Comparison of ENCODE assay signal across 29 cellular contexts in genomic region chr1:74437035-74437434, GRCh38.
"Had no signal": no experiment of that assay in that cellular context is flagged by ENCODE, and none has a peak within 500 bp of the region (broad histone marks: within the 10 kb centered on the region; RNA-seq: fewer than 3 reads in every experiment).

No MANE protein-coding gene starts in this region.

- H3K36me3 Mint-ChIP-seq: naive thymus-derived CD8-positive, alpha-beta T cell; natural killer cell treated with Interleukin-12 subunit alpha and Interleukin-12 subunit beta and Interleukin-15 and Interleukin-18, amount 100 ng/mL, for 72 hours; stimulated activated effector memory CD8-positive, alpha-beta T cell treated with anti-CD3 and anti-CD28 coated beads, Interleukin-12 subunit alpha, Interleukin-12 subunit beta, amount 100 ng/mL, for 72 hours; stimulated activated naive B cell treated with anti-CD40 and anti-IgM and Interleukin-4, amounts not matched to agents 10 μg/mL and 1 μg/mL and 100 μg/mL, for 72 hours had no signal

- ATAC-seq: naive thymus-derived CD8-positive, alpha-beta T cell; natural killer cell treated with Interleukin-12 subunit alpha and Interleukin-12 subunit beta and Interleukin-15 and Interleukin-18, amount 100 ng/mL, for 72 hours; pancreas; psoas muscle; right cardiac atrium; right lobe of liver; stimulated activated effector memory CD8-positive, alpha-beta T cell treated with anti-CD3 and anti-CD28 coated beads, Interleukin-12 subunit alpha, Interleukin-12 subunit beta, amount 100 ng/mL, for 72 hours; stimulated activated naive B cell treated with anti-CD40 and anti-IgM and Interleukin-4, amounts not matched to agents 10 μg/mL and 1 μg/mL and 100 μg/mL, for 72 hours had no signal

- H3K27ac Mint-ChIP-seq: naive thymus-derived CD8-positive, alpha-beta T cell; natural killer cell treated with Interleukin-12 subunit alpha and Interleukin-12 subunit beta and Interleukin-15 and Interleukin-18, amount 100 ng/mL, for 72 hours; nephron progenitor cell; progenitor cell of endocrine pancreas; stimulated activated effector memory CD8-positive, alpha-beta T cell treated with anti-CD3 and anti-CD28 coated beads, Interleukin-12 subunit alpha, Interleukin-12 subunit beta, amount 100 ng/mL, for 72 hours; stimulated activated naive B cell treated with anti-CD40 and anti-IgM and Interleukin-4, amounts not matched to agents 10 μg/mL and 1 μg/mL and 100 μg/mL, for 72 hours; stimulated activated naive CD8-positive, alpha-beta T cell treated with anti-CD3 and anti-CD28 coated beads, Interleukin-15, Interleukin-2, amounts not matched to agents 100 ng/mL and 50 ng/mL, for 24 hours had no signal

- H3K9me3 Mint-ChIP-seq: nephron progenitor cell; neural crest cell; stimulated activated naive CD8-positive, alpha-beta T cell treated with anti-CD3 and anti-CD28 coated beads, Interleukin-15, Interleukin-2, amounts not matched to agents 100 ng/mL and 50 ng/mL, for 24 hours had no signal

- H3K4me1 Mint-ChIP-seq: naive thymus-derived CD8-positive, alpha-beta T cell; stimulated activated effector memory CD8-positive, alpha-beta T cell treated with anti-CD3 and anti-CD28 coated beads, Interleukin-12 subunit alpha, Interleukin-12 subunit beta, amount 100 ng/mL, for 72 hours; stimulated activated naive B cell treated with anti-CD40 and anti-IgM and Interleukin-4, amounts not matched to agents 10 μg/mL and 1 μg/mL and 100 μg/mL, for 72 hours had no signal

- FAIRE-seq: pancreas, small intestine, urothelium cell line had no signal

- DNase-seq: naive thymus-derived CD8-positive, alpha-beta T cell; nephron progenitor cell; nucleus accumbens; pancreas; psoas muscle; right cardiac atrium; right lobe of liver; sigmoid colon; small intestine; stimulated activated CD4-positive, alpha-beta T cell treated with anti-CD3 and anti-CD28 coated beads, Interleukin-15, amount 100 ng/mL, for 24 hours; stimulated activated CD4-positive, alpha-beta T cell treated with anti-CD3 and anti-CD28 coated beads, Interleukin-2, amount 100 ng/mL, for 24 hours; stimulated activated CD4-positive, alpha-beta T cell treated with anti-CD3 and anti-CD28 coated beads, Interleukin-2, amount 100 ng/mL, for 48 hours; stimulated activated CD4-positive, alpha-beta T cell treated with anti-CD3 and anti-CD28 coated beads, Interleukin-4, amount 100 ng/mL, for 24 hours; stimulated activated naive B cell treated with anti-CD40 and anti-IgM and Interleukin-4, amounts not matched to agents 10 μg/mL and 1 μg/mL and 100 μg/mL, for 72 hours; stimulated activated naive CD4-positive, alpha-beta T cell treated with Interleukin-2 at 50 U/mL for 16 hours; stomach; thyroid gland; trophoblast cell; upper lobe of left lung had no signal

- H3K27me3 Mint-ChIP-seq: progenitor cell of endocrine pancreas; stimulated activated naive B cell treated with anti-CD40 and anti-IgM and Interleukin-4, amounts not matched to agents 10 μg/mL and 1 μg/mL and 100 μg/mL, for 72 hours; stimulated activated naive CD8-positive, alpha-beta T cell treated with anti-CD3 and anti-CD28 coated beads, Interleukin-15, Interleukin-2, amounts not matched to agents 100 ng/mL and 50 ng/mL, for 24 hours had no signal

- H3K27me3 ChIP-seq: neutrophil, pancreas, right lobe of liver, sigmoid colon, stomach, thyroid gland, tibial nerve, upper lobe of left lung, vagina had no signal

- H3K4me3 Mint-ChIP-seq: naive thymus-derived CD8-positive, alpha-beta T cell; natural killer cell treated with Interleukin-12 subunit alpha and Interleukin-12 subunit beta and Interleukin-15 and Interleukin-18, amount 100 ng/mL, for 72 hours; nephron progenitor cell; neural crest cell; stimulated activated effector memory CD8-positive, alpha-beta T cell treated with anti-CD3 and anti-CD28 coated beads, Interleukin-12 subunit alpha, Interleukin-12 subunit beta, amount 100 ng/mL, for 72 hours; stimulated activated naive B cell treated with anti-CD40 and anti-IgM and Interleukin-4, amounts not matched to agents 10 μg/mL and 1 μg/mL and 100 μg/mL, for 72 hours; stimulated activated naive CD8-positive, alpha-beta T cell treated with anti-CD3 and anti-CD28 coated beads, Interleukin-15, Interleukin-2, amounts not matched to agents 100 ng/mL and 50 ng/mL, for 24 hours had no signal

- H3K27ac ChIP-seq: neutrophil, pancreas, psoas muscle, right lobe of liver, sigmoid colon, stomach, thoracic aorta, thyroid gland, tibial nerve, upper lobe of left lung, vagina had no signal

- H3K36me3 ChIP-seq: neutrophil, pancreas, right lobe of liver, sigmoid colon, stomach, thoracic aorta, thyroid gland, upper lobe of left lung, vagina had no signal

- H3K4me3 ChIP-seq: pancreas, psoas muscle, right lobe of liver, sigmoid colon, stomach, thoracic aorta, thyroid gland, tibial nerve, upper lobe of left lung, vagina had no signal

- H3K4me1 ChIP-seq: pancreas, psoas muscle, right lobe of liver, stomach, thyroid gland, tibial nerve, upper lobe of left lung, vagina had no signal

- H3K9me3 ChIP-seq: neutrophil, psoas muscle, right lobe of liver, sigmoid colon, stomach, thoracic aorta, thyroid gland, tibial nerve, upper lobe of left lung, vagina had no signal
